Comparison of ENCODE assay signal across 2 cellular contexts in the genomic region with DNA sequence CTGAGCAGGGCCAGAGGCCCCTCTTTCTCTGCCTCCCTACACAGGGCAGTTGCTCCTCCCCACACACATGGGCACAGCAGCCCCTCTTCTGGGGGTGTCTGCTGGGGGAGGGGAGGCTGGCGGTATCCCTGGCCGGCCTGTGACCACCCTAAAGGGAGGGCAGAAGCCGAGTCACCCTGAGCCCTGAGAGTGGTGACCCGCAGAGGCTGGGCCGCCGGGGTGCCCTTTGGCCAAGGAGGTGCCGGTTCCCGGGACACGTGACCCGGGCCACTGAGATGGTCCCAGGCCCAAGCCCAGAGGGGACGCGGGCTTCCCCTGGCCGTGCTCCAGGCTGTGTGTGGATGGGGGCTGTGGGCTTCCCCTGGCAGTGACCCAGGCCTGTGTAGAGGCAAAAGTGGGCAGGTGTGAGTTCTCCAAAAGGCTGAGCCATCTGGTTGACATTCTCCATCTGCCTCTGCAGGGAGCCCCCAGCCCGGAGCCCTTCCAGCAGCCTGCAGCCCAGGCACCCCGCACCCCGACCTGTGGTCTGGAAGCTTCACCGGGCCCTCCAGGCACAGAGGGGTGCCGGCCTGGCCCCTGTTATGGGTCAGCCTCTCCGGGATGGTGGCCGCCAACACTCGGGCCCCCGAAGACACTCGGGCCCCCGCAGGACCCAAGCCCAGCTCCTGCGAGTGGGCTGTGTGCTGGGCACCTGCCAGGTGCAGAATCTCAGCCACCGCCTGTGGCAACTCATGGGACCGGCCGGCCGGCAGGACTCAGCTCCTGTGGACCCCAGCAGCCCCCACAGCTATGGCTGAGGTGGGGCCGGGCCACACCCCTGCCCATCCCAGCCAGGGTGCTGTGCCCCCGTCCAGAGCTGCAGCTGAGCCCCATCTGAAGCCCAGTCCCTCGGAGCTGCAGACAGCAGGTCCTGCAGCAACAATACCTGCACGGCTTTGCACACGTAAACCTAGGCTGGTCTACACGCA.
TF ChIP-seq lines count a peak whose summit lies in the region.

No MANE protein-coding gene starts in this region.

TF ChIP-seq in SK-N-SH, 30 proteins besides CTCF, POLR2A, EP300 and RAD21 (continued from another document):
- TF ChIP-seq, protein P1, sequence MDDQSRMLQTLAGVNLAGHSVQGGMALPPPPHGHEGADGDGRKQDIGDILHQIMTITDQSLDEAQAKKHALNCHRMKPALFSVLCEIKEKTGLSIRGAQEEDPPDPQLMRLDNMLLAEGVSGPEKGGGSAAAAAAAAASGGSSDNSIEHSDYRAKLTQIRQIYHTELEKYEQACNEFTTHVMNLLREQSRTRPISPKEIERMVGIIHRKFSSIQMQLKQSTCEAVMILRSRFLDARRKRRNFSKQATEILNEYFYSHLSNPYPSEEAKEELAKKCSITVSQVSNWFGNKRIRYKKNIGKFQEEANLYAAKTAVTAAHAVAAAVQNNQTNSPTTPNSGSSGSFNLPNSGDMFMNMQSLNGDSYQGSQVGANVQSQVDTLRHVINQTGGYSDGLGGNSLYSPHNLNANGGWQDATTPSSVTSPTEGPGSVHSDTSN (IDR thresholded peaks at IDR 0.05), result no peak
- no peak for TF ChIP-seq EZH2phosphoT487 (IDR thresholded peaks at IDR 0.05; ENCODE audit: borderline replicate concordance, low read depth)
- TF ChIP-seq RCOR1 (IDR thresholded peaks at IDR 0.05; ENCODE audit: low read length), result no peak
- no peak for TF ChIP-seq NRF1 (IDR thresholded peaks at IDR 0.05; ENCODE audit: low read depth, low read length)
- no peak for TF ChIP-seq TAF1 (IDR thresholded peaks at IDR 0.05; ENCODE audit: borderline replicate concordance, low read depth, low read length)
- TF ChIP-seq YY1 (IDR thresholded peaks at IDR 0.05; ENCODE audit: low read depth), result no peak
- TF ChIP-seq, protein P2, sequence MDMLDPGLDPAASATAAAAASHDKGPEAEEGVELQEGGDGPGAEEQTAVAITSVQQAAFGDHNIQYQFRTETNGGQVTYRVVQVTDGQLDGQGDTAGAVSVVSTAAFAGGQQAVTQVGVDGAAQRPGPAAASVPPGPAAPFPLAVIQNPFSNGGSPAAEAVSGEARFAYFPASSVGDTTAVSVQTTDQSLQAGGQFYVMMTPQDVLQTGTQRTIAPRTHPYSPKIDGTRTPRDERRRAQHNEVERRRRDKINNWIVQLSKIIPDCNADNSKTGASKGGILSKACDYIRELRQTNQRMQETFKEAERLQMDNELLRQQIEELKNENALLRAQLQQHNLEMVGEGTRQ (IDR thresholded peaks at IDR 0.05; ENCODE audit: borderline replicate concordance, low read depth, low read length), result no peak
- TF ChIP-seq GABPA (IDR thresholded peaks at IDR 0.05; ENCODE audit: low read depth), result no peak

TF ChIP-seq in WTC11, 78 proteins besides CTCF, POLR2A, EP300 and RAD21 (continued from another document):
- TF ChIP-seq, protein P3, sequence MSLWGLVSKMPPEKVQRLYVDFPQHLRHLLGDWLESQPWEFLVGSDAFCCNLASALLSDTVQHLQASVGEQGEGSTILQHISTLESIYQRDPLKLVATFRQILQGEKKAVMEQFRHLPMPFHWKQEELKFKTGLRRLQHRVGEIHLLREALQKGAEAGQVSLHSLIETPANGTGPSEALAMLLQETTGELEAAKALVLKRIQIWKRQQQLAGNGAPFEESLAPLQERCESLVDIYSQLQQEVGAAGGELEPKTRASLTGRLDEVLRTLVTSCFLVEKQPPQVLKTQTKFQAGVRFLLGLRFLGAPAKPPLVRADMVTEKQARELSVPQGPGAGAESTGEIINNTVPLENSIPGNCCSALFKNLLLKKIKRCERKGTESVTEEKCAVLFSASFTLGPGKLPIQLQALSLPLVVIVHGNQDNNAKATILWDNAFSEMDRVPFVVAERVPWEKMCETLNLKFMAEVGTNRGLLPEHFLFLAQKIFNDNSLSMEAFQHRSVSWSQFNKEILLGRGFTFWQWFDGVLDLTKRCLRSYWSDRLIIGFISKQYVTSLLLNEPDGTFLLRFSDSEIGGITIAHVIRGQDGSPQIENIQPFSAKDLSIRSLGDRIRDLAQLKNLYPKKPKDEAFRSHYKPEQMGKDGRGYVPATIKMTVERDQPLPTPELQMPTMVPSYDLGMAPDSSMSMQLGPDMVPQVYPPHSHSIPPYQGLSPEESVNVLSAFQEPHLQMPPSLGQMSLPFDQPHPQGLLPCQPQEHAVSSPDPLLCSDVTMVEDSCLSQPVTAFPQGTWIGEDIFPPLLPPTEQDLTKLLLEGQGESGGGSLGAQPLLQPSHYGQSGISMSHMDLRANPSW (CRISPR knock-in tag; conservative IDR thresholded peaks at IDR 0.05; ENCODE audit: low read depth), result no peak
- TF ChIP-seq ZNF671 (CRISPR knock-in tag; IDR thresholded peaks at IDR 0.05) (no peak), NR2C2 (CRISPR knock-in tag; IDR thresholded peaks at IDR 0.05) (no peak), RELA (CRISPR knock-in tag; IDR thresholded peaks at IDR 0.05; ENCODE audit: borderline replicate concordance) (no peak), EMX1 (CRISPR knock-in tag; IDR thresholded peaks at IDR 0.05) (no peak), ETV6 (CRISPR knock-in tag; IDR thresholded peaks at IDR 0.05) (no peak), SMAD4 (CRISPR knock-in tag; IDR thresholded peaks at IDR 0.05) (0 out of 2 replicates have a peak, but pooled peaks have one; percentile 2), ZNF317 (CRISPR knock-in tag; IDR thresholded peaks at IDR 0.05; ENCODE audit: borderline replicate concordance, low read depth) (no peak), ZNF121 (CRISPR knock-in tag; IDR thresholded peaks at IDR 0.05) (no peak), GTF2I (CRISPR knock-in tag; conservative IDR thresholded peaks at IDR 0.05) (no peak), ZNF423 (CRISPR knock-in tag; IDR thresholded peaks at IDR 0.05) (no peak), ESRRA (CRISPR knock-in tag; IDR thresholded peaks at IDR 0.05; ENCODE audit: borderline replicate concordance) (no peak), NFE2L1 (CRISPR knock-in tag; IDR thresholded peaks at IDR 0.05) (no peak), HMGA2 (CRISPR knock-in tag; IDR thresholded peaks at IDR 0.05) (no peak), CREB1 (CRISPR knock-in tag; IDR thresholded peaks at IDR 0.05) (no peak), GRHL2 (CRISPR knock-in tag; IDR thresholded peaks at IDR 0.05; ENCODE audit: insufficient replicate concordance, severe bottlenecking) (no peak), TCF7 (CRISPR knock-in tag; IDR thresholded peaks at IDR 0.05; ENCODE audit: low read depth) (no peak), NR1H2 (CRISPR knock-in tag; IDR thresholded peaks at IDR 0.05) (no peak)
- TF ChIP-seq, protein P4, sequence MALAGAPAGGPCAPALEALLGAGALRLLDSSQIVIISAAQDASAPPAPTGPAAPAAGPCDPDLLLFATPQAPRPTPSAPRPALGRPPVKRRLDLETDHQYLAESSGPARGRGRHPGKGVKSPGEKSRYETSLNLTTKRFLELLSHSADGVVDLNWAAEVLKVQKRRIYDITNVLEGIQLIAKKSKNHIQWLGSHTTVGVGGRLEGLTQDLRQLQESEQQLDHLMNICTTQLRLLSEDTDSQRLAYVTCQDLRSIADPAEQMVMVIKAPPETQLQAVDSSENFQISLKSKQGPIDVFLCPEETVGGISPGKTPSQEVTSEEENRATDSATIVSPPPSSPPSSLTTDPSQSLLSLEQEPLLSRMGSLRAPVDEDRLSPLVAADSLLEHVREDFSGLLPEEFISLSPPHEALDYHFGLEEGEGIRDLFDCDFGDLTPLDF (CRISPR knock-in tag; IDR thresholded peaks at IDR 0.05), result no peak
- TF ChIP-seq, protein P2 (CRISPR knock-in tag; IDR thresholded peaks at IDR 0.05), result peak; percentile 90
- TF ChIP-seq, protein P5, sequence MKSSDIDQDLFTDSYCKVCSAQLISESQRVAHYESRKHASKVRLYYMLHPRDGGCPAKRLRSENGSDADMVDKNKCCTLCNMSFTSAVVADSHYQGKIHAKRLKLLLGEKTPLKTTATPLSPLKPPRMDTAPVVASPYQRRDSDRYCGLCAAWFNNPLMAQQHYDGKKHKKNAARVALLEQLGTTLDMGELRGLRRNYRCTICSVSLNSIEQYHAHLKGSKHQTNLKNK (CRISPR knock-in tag; IDR thresholded peaks at IDR 0.05), result no peak
- TF ChIP-seq, protein P6, sequence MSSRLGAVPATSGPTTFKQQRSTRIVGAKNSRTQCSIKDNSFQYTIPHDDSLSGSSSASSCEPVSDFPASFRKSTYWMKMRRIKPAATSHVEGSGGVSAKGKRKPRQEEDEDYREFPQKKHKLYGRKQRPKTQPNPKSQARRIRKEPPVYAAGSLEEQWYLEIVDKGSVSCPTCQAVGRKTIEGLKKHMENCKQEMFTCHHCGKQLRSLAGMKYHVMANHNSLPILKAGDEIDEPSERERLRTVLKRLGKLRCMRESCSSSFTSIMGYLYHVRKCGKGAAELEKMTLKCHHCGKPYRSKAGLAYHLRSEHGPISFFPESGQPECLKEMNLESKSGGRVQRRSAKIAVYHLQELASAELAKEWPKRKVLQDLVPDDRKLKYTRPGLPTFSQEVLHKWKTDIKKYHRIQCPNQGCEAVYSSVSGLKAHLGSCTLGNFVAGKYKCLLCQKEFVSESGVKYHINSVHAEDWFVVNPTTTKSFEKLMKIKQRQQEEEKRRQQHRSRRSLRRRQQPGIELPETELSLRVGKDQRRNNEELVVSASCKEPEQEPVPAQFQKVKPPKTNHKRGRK (CRISPR knock-in tag; IDR thresholded peaks at IDR 0.05; ENCODE audit: borderline replicate concordance), result no peak
- TF ChIP-seq, protein P7, sequence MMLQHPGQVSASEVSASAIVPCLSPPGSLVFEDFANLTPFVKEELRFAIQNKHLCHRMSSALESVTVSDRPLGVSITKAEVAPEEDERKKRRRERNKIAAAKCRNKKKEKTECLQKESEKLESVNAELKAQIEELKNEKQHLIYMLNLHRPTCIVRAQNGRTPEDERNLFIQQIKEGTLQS (CRISPR knock-in tag; conservative IDR thresholded peaks at IDR 0.05), result no peak
- TF ChIP-seq, protein P8, sequence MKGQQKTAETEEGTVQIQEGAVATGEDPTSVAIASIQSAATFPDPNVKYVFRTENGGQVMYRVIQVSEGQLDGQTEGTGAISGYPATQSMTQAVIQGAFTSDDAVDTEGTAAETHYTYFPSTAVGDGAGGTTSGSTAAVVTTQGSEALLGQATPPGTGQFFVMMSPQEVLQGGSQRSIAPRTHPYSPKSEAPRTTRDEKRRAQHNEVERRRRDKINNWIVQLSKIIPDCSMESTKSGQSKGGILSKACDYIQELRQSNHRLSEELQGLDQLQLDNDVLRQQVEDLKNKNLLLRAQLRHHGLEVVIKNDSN (CRISPR knock-in tag; IDR thresholded peaks at IDR 0.05), result peak; percentile 90
- TF ChIP-seq, protein P9, sequence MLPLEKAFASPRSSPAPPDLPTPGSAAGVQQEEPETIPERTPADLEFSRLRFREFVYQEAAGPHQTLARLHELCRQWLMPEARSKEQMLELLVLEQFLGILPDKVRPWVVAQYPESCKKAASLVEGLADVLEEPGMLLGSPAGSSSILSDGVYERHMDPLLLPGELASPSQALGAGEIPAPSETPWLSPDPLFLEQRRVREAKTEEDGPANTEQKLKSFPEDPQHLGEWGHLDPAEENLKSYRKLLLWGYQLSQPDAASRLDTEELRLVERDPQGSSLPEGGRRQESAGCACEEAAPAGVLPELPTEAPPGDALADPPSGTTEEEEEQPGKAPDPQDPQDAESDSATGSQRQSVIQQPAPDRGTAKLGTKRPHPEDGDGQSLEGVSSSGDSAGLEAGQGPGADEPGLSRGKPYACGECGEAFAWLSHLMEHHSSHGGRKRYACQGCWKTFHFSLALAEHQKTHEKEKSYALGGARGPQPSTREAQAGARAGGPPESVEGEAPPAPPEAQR (CRISPR knock-in tag; IDR thresholded peaks at IDR 0.05), result no peak
